ENCODE assay signal across 8 cellular contexts in genomic region chr19:1130801-1131717, GRCh38. TPM values are rescaled to one million over a fixed set of nuclear protein-coding genes. Genes with fewer than 3 reads are reported as not detected.
DNase-seq lines count a peak whose midpoint lies in the region; ATAC-seq and TF ChIP-seq lines count a peak whose summit lies in the region.

No MANE protein-coding gene starts in this region.

- H3K36me3 ChIP-seq in Caco-2 (ENCODE audit: control insufficient read depth, insufficient read depth, low read length) = no peaks in the 10 kb centered on the region
- peaks cover 0 to 18% (median 0%) of the 10 kb centered on the region in 3 donors for H3K36me3 ChIP-seq in Peyer's patch
- H3K36me3 ChIP-seq in muscle layer of colon (ENCODE audit: insufficient read depth, low read length) = peaks cover 9% of the 10 kb centered on the region
- peaks cover 28% of the 10 kb centered on the region for H3K36me3 ChIP-seq in upper lobe of right lung

- CTCF ChIA-PET in Caco-2 (lab: Charles Lee) = no interaction called here

- intact Hi-C loops in Caco-2 (cut with micrococcal nuclease; ENCODE audit: unreplicated experiment) = no loop called here
- intact Hi-C loops in upper lobe of right lung (cut with DNase I) = no loop called here

- peak overlapping the region; percentile 75 for H3K4me3 Mint-ChIP-seq in Caco-2 (ENCODE audit: unreplicated experiment)

- H3K27ac ChIP-seq in Peyer's patch (peak overlapping the region; percentile 91 to 97 (median 94)), muscle layer of colon (ENCODE audit: low read depth, low read length) (peak overlapping the region; percentile 86), upper lobe of right lung (peak overlapping the region; percentile 97)

- no peak for DNase-seq in Caco-2
- peak in 2 of 3 donors; percentile 76 to 81 for DNase-seq in Peyer's patch
- DNase-seq in cardiac fibroblast (ENCODE audit: low read depth in 2 of 2) = no peak
- DNase-seq in upper lobe of right lung = no peak
- DNase-seq in NCI-H1930 (lab: John Stamatoyannopoulos, UW) = no peak
- DNase-seq in HPDE6-E6E7 (ENCODE audit: extremely low spot score) = no peak

- TF ChIP-seq POLR2A in Peyer's patch (IDR thresholded peaks at IDR 0.05) = no peak

- H3K9ac ChIP-seq in muscle layer of colon (ENCODE audit: low read length) = no peak overlapping the region

- H3K9me3 Mint-ChIP-seq in Caco-2 (ENCODE audit: unreplicated experiment) = no peaks in the 10 kb centered on the region

- no peaks in the 10 kb centered on the region for H3K4me1 Mint-ChIP-seq in Caco-2 (ENCODE audit: low read depth, unreplicated experiment)

- ATAC-seq in upper lobe of right lung (peak; percentile 0), GM21717 (IDR thresholded peaks at IDR 0.05; ENCODE audit: unreplicated experiment) (no peak)

- H3K4me1 ChIP-seq in Caco-2 (peaks cover 6% of the 10 kb centered on the region; the same call in 1 of the 2 replicates), Peyer's patch (peaks cover 0 to 52% (median 27%) of the 10 kb centered on the region in 4 donors), muscle layer of colon (ENCODE audit: insufficient read depth, low read length) (peaks cover 22% of the 10 kb centered on the region), upper lobe of right lung (peaks cover 49% of the 10 kb centered on the region)

- no peak overlapping the region for H3K27ac Mint-ChIP-seq in Caco-2 (ENCODE audit: unreplicated experiment)

- peaks cover 34% of the 10 kb centered on the region for H3K36me3 Mint-ChIP-seq in Caco-2 (ENCODE audit: insufficient read depth, unreplicated experiment)

- H3K9me3 ChIP-seq in Caco-2 (no peaks in the 10 kb centered on the region), Peyer's patch (no peaks in the 10 kb centered on the region), muscle layer of colon (ENCODE audit: low read length) (no peaks in the 10 kb centered on the region), upper lobe of right lung (no peaks in the 10 kb centered on the region)

- no peak for TF ChIP-seq CTCF in Caco-2 (IDR thresholded peaks at IDR 0.05; ENCODE audit: insufficient read depth in 1 of 2, low read depth in 1 of 2, low read length in 1 of 2, severe bottlenecking in 1 of 2, unreplicated experiment in 1 of 2)
- no peak for TF ChIP-seq CTCF in Peyer's patch (IDR thresholded peaks at IDR 0.05)
- no peak for TF ChIP-seq CTCF in cardiac fibroblast (IDR thresholded peaks at IDR 0.05; ENCODE audit: low read depth, low read length)
- TF ChIP-seq CTCF in upper lobe of right lung (IDR thresholded peaks at IDR 0.05) = no peak

- H3K27me3 ChIP-seq in Caco-2 (replicated peaks; ENCODE audit: control insufficient read depth, insufficient read depth, low read length) = no peaks in the 10 kb centered on the region
- H3K27me3 ChIP-seq in Peyer's patch = no peaks in the 10 kb centered on the region
- no peaks in the 10 kb centered on the region for H3K27me3 ChIP-seq in muscle layer of colon (ENCODE audit: control insufficient read depth in 1 of 2, insufficient read depth in 2 of 2, low read length in 2 of 2)
- no peaks in the 10 kb centered on the region for H3K27me3 ChIP-seq in upper lobe of right lung

- POLR2A ChIA-PET in Caco-2 (lab: Charles Lee) = interaction anchor here (0.6 kb wide), 1 partner anchor 118 kb away, joined by 3 read pairs; no protein-coding TSS in a partner anchor

- H3K27me3 Mint-ChIP-seq in Caco-2 (ENCODE audit: insufficient read depth, unreplicated experiment) = no peaks in the 10 kb centered on the region

- no TSS peak for BruUV-seq in Caco-2 (replicated peaks; lab: Mats Ljungman, UMichigan)

- H3K4me3 ChIP-seq in Caco-2 (ENCODE audit: low read depth, low read length) (no peak overlapping the region), Peyer's patch (peak overlapping the region; percentile 56 to 81 (median 75)), cardiac fibroblast (replicated peaks in 1 of 2; ENCODE audit: low read depth in 2 of 2, low read length in 2 of 2) (peak overlapping the region; percentile 89 to 90), muscle layer of colon (ENCODE audit: low read depth in 1 of 2, low read length in 2 of 2) (peak overlapping the region; percentile 53 to 71), upper lobe of right lung (peak overlapping the region; percentile 80)

RNA-seq across cellular contexts. Expression of gene GPX4, which starts 27.3 kb away (rescaled TPM):
- total RNA-seq in Caco-2 (2022) (500 and 546 TPM in 2 replicates), Peyer's patch (100 to 1,000 TPM; 258 to 493 (median 326) TPM), upper lobe of right lung (387 TPM)

RNA-seq across cellular contexts. Expression of gene POLR2E, which starts 35.9 kb away (rescaled TPM):
- total RNA-seq in Caco-2 (2022) = 264 and 272 TPM in 2 replicates
- 100 to 1,000 TPM in 2 of 4 donors, 10 to 100 TPM in 2; 74.3 to 107 (median 96.9) TPM for total RNA-seq in Peyer's patch
- 155 TPM for total RNA-seq in upper lobe of right lung

RNA-seq across cellular contexts. Expression of gene SBNO2, which starts 43.0 kb away (rescaled TPM):
- total RNA-seq in Caco-2 (2022) (37.3 and 41.2 TPM in 2 replicates), Peyer's patch (10 to 100 TPM; 26.4 to 71.0 (median 57.8) TPM), upper lobe of right lung (125 TPM)

Comparison
In these comparisons a context has a peak if more than half of its experiments do, and no peak if none do; other contexts are left out.
1. DNase-seq: peak in Peyer's patch (2 of 3); none in Caco-2 (0 of 2), cardiac fibroblast (0 of 2), upper lobe of right lung (single experiment), NCI-H1930 (0 of 2) and HPDE6-E6E7 (single experiment).
2. Peak in every context shown above with its lines, with median percentiles within 50 percentile points of each other: H3K27ac ChIP-seq.